In the genomic region with DNA sequence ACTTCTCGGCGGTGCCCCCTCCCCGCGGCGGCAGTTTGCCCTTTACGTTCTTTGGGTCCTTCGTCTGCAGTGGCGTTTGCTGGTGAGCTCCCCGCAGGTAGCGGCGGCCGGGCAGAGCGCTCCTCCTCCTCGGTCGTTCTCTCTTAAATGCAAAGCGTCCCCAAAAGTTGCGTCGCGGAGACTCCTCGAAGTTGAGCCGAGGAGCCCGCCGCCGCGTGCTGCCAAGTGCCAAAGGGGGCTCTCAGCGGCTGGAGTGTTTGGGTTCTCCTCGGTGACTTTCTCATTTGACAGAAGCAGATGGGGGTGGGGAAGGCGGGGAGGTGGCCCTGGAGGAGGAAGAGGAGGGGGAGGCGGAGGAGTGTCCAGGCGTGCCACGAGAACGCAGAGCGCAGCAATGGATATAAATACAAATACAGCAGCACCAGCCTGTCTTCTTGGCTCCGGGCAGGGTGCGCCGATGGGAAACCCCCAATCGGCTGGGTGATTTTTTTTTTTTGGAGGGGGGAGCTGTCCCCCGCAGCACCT, we compare ENCODE assay signal across 1 cellular context.
TF ChIP-seq lines count a peak whose summit lies in the region.

Gene SOX21 (minus strand): TSS at position 259 of the 525 bp plus-strand sequence. CDS start 496 bp downstream, outside the sequence.

TF ChIP-seq in GM23338, 12 proteins besides CTCF, POLR2A, EP300 and RAD21 (continued from another document):
- TF ChIP-seq ZNF462 (CRISPR knock-in tag; IDR thresholded peaks at IDR 0.05): no peak
